In genomic region chr2:39160982-39161381, GRCh38 we compare ENCODE assay signal across 1 cellular context.
TF ChIP-seq lines count a peak whose summit lies in the region.

No MANE protein-coding gene starts in this region.

TF ChIP-seq in IMR-90, 13 proteins besides CTCF, POLR2A, EP300 and RAD21 (continued from another document):
- TF ChIP-seq RCOR1 (IDR thresholded peaks at IDR 0.05; ENCODE audit: insufficient replicate concordance, low read length) (no peak), MXI1 (IDR thresholded peaks at IDR 0.05; ENCODE audit: borderline replicate concordance, low read depth, low read length) (no peak), NFE2L2 (IDR thresholded peaks at IDR 0.05; ENCODE audit: low read depth, low read length) (no peak), CEBPB (IDR thresholded peaks at IDR 0.05; ENCODE audit: low read depth, low read length) (no peak), BHLHE40 (IDR thresholded peaks at IDR 0.05; ENCODE audit: low read depth, low read length) (no peak), CHD1 (IDR thresholded peaks at IDR 0.05; ENCODE audit: low read depth, low read length) (no peak), MAFK (IDR thresholded peaks at IDR 0.05; ENCODE audit: low read depth, low read length) (no peak), ELK1 (IDR thresholded peaks at IDR 0.05; ENCODE audit: borderline replicate concordance, low read depth, low read length) (no peak), FOS (IDR thresholded peaks at IDR 0.05; ENCODE audit: low read depth, low read length) (no peak), RFX5 (IDR thresholded peaks at IDR 0.05; ENCODE audit: low read depth, low read length) (no peak), USF2 (IDR thresholded peaks at IDR 0.05; ENCODE audit: low read depth, low read length) (no peak)
